In the genomic region with DNA sequence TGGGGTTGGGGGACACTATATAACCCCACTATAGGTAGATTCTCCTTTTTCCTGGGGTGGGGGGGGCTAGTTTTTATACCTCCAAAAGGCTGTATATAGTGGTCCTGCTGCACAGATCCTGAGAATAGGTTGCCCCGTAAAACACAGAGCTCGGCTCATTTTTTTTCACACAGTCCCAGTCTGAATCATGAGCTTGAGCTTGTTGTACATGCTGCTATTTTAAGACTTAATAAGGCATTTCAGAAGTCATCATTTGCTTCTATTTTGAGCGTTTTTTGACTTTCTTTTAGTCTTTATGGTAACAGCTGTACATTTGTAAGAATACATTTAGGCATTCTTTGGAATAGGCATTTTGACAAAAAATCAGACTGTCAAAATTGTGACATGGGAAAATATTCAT, we compare ENCODE assay signal across 20 cellular contexts.
"Had no signal": no experiment of that assay in that cellular context is flagged by ENCODE, and none has a peak within 500 bp of the region (broad histone marks: within the 10 kb centered on the region; RNA-seq: fewer than 3 reads in every experiment).

No MANE protein-coding gene starts in this region.

- H3K27ac Mint-ChIP-seq: activated naive CD4-positive, alpha-beta T cell treated with anti-CD3 and anti-CD28 coated beads, Interleukin-2, amount 10 ng/mL, durations not matched to agents 7 days and 5 days; T-helper 1 cell treated with Interleukin-12 subunit alpha and Interleukin-12 subunit beta and Interleukin-4 antibody, amounts not matched to agents 30 μg/mL and 1 μg/mL, for 36 hours; WTC11 had no signal

- H3K27me3 Mint-ChIP-seq: activated naive CD4-positive, alpha-beta T cell treated with anti-CD3 and anti-CD28 coated beads, Interleukin-2, amount 10 ng/mL, durations not matched to agents 7 days and 5 days had no signal

- H3K9me3 ChIP-seq: gastrocnemius medialis, sigmoid colon, upper lobe of right lung had no signal

- H3K27me3 ChIP-seq: gastrocnemius medialis, sigmoid colon, upper lobe of right lung had no signal

- H3K9me3 Mint-ChIP-seq: activated naive CD4-positive, alpha-beta T cell treated with anti-CD3 and anti-CD28 coated beads, Interleukin-2, amount 10 ng/mL, durations not matched to agents 7 days and 5 days; T-helper 1 cell treated with Interleukin-12 subunit alpha and Interleukin-12 subunit beta and Interleukin-4 antibody, amounts not matched to agents 30 μg/mL and 1 μg/mL, for 36 hours had no signal

- H3K27ac ChIP-seq: sigmoid colon, upper lobe of right lung had no signal

- H3K4me1 ChIP-seq: upper lobe of right lung had no signal

- H3K4me3 Mint-ChIP-seq: activated naive CD4-positive, alpha-beta T cell treated with anti-CD3 and anti-CD28 coated beads, Interleukin-2, amount 10 ng/mL, durations not matched to agents 7 days and 5 days; activated T-cell treated with anti-CD3 and anti-CD28 coated beads, Interleukin-2, amount 50 U/mL, for 72 hours; nephron progenitor cell; T-helper 1 cell treated with Interleukin-12 subunit alpha and Interleukin-12 subunit beta and Interleukin-4 antibody, amounts not matched to agents 30 μg/mL and 1 μg/mL, for 36 hours; WTC11 had no signal

- DNase-seq: activated CD4-positive, alpha-beta T cell treated with anti-CD3 and anti-CD28 coated beads, Interleukin-2, amount 50 U/mL, for 48 hours; activated effector memory CD4-positive, alpha-beta T cell treated with Interleukin-2 at 50 U/mL for 16 hours; activated naive CD4-positive, alpha-beta T cell treated with anti-CD3 and anti-CD28 coated beads, Interleukin-2, amount 10 ng/mL, durations not matched to agents 7 days and 5 days; activated T-cell treated with anti-CD3 and anti-CD28 coated beads, Interleukin-2, amount 50 U/mL, for 72 hours; amygdala; effector memory CD4-positive, alpha-beta T cell; gastrocnemius medialis; hippocampal formation; posterior cingulate gyrus; retina; sigmoid colon; stimulated activated CD4-positive, alpha-beta T cell treated with anti-CD3 and anti-CD28 coated beads, Interleukin-2, amount 100 ng/mL, for 48 hours; stimulated activated CD8-positive, alpha-beta memory T cell treated with anti-CD3 and anti-CD28 coated beads, Interleukin-4, amount 100 ng/mL, for 48 hours; stimulated activated naive CD4-positive, alpha-beta T cell; T1000; upper lobe of right lung had no signal

- H3K4me3 ChIP-seq: gastrocnemius medialis, sigmoid colon, upper lobe of right lung had no signal

- ATAC-seq: activated T-cell treated with anti-CD3 and anti-CD28 coated beads, Interleukin-2, amount 50 U/mL, for 72 hours; esophagus mucosa; upper lobe of right lung; WTC11 had no signal
